Comparison of ENCODE assay signal across 7 cellular contexts in the genomic region with DNA sequence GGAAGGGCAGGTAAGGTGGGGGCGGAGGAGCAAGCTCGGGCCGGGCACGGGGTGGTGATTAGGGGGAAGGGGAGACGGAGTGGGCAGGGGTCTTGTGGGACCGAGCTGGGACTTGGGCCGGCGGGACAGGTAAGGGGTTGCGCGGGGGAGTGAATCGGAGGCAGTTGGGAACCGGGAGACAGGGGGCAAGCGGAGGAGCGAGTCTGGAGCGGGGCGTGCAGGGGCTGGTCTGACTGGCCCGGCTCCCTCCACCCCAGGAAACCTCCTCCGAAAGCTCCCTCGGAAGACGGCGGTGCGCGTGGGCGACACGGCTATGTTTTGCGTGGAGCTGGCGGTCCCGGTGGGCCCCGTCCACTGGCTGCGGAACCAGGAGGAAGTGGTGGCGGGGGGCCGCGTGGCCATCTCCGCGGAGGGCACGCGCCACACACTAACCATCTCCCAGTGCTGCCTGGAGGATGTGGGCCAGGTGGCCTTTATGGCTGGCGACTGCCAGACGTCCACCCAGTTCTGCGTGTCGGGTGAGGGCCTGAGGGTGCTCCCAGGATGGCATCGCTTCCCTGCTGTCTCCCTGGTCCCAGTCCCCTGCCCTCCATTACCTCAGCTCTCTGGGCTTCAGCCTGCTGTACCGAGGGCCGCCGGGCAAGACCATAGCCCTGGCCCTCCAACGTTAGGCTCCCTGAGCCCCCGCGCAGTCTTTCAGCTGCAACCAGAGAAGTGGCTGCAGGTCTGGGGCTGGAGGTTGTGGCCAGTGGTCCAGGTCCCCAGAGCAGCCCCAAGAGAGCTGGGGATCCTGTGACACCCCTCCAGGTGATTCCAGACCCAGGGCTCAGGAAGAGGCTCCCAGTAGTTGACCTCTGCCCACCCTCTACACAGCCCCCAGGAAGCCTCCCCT. TPM values are rescaled to one million over a fixed set of nuclear protein-coding genes. Genes with fewer than 3 reads are reported as not detected.
A peak's percentile ranks its signal among the peaks of the same experiment; 100 is the strongest.
DNase-seq lines count a peak whose midpoint lies in the region; ATAC-seq and TF ChIP-seq lines count a peak whose summit lies in the region.

No MANE protein-coding gene starts in this region.

- H3K27me3 ChIP-seq in hepatocyte, result no peaks in the 10 kb centered on the region

- no peaks in the 10 kb centered on the region for H3K9me2 ChIP-seq in hepatocyte (replicated peaks; ENCODE audit: insufficient read depth)

- DNase-seq in activated CD8-positive, alpha-beta T cell treated with anti-CD3 and anti-CD28 coated beads, Interleukin-2, amount 10 ng/mL, durations not matched to agents 7 days and 5 days, result peak; percentile 19
- DNase-seq in hepatocyte (ENCODE audit: low spot score) (no peak), DMS 273 (lab: John Stamatoyannopoulos, UW; ENCODE audit: unreplicated experiment) (no peak), glomerular visceral epithelial cell (ENCODE audit: extremely low spot score) (no peak)

- peak overlapping the region; percentile 98 for H3K4me2 ChIP-seq in hepatocyte

- H3K36me3 Mint-ChIP-seq in activated CD8-positive, alpha-beta T cell treated with anti-CD3 and anti-CD28 coated beads, Interleukin-2, amount 10 ng/mL, durations not matched to agents 7 days and 5 days (ENCODE audit: low read depth), result no peaks in the 10 kb centered on the region
- no peaks in the 10 kb centered on the region for H3K36me3 Mint-ChIP-seq in stimulated activated memory B cell treated with anti-CD40 and anti-IgM and Interleukin-4, amounts not matched to agents 10 μg/mL and 1 μg/mL and 100 μg/mL, for 72 hours

- H3K4me1 ChIP-seq in HEK293 (ENCODE audit: control insufficient read depth, insufficient read depth, low read length) (no peaks in the 10 kb centered on the region; the same call in 1 of the 2 replicates), hepatocyte (ENCODE audit: insufficient read depth) (peaks cover 14% of the 10 kb centered on the region)

- H3K27ac Mint-ChIP-seq in activated CD8-positive, alpha-beta T cell treated with anti-CD3 and anti-CD28 coated beads, Interleukin-2, amount 10 ng/mL, durations not matched to agents 7 days and 5 days, result no peak overlapping the region
- H3K27ac Mint-ChIP-seq in stimulated activated memory B cell treated with anti-CD40 and anti-IgM and Interleukin-4, amounts not matched to agents 10 μg/mL and 1 μg/mL and 100 μg/mL, for 72 hours, result peak overlapping the region; percentile 68

- H3K9me3 ChIP-seq in HEK293 (ENCODE audit: control insufficient read depth, insufficient read depth, low read depth, low read length) (no peaks in the 10 kb centered on the region), hepatocyte (ENCODE audit: low read depth) (no peaks in the 10 kb centered on the region)

- H3K4me3 ChIP-seq in HEK293 (ENCODE audit: low read depth, low read length), result peak overlapping the region; percentile 32
- H3K4me3 ChIP-seq in hepatocyte, result peak overlapping the region; percentile 45

- H3K9me3 Mint-ChIP-seq in activated CD8-positive, alpha-beta T cell treated with anti-CD3 and anti-CD28 coated beads, Interleukin-2, amount 10 ng/mL, durations not matched to agents 7 days and 5 days (ENCODE audit: insufficient read depth), result no peaks in the 10 kb centered on the region
- H3K9me3 Mint-ChIP-seq in stimulated activated memory B cell treated with anti-CD40 and anti-IgM and Interleukin-4, amounts not matched to agents 10 μg/mL and 1 μg/mL and 100 μg/mL, for 72 hours, result no peaks in the 10 kb centered on the region

- peak overlapping the region; percentile 67 for H3K4me3 Mint-ChIP-seq in activated CD8-positive, alpha-beta T cell treated with anti-CD3 and anti-CD28 coated beads, Interleukin-2, amount 10 ng/mL, durations not matched to agents 7 days and 5 days
- peak overlapping the region; percentile 66 for H3K4me3 Mint-ChIP-seq in stimulated activated memory B cell treated with anti-CD40 and anti-IgM and Interleukin-4, amounts not matched to agents 10 μg/mL and 1 μg/mL and 100 μg/mL, for 72 hours

- no peak for ATAC-seq in activated CD8-positive, alpha-beta T cell treated with anti-CD3 and anti-CD28 coated beads, Interleukin-2, amount 10 ng/mL, durations not matched to agents 7 days and 5 days
- no peak for ATAC-seq in stimulated activated memory B cell treated with anti-CD40 and anti-IgM and Interleukin-4, amounts not matched to agents 10 μg/mL and 1 μg/mL and 100 μg/mL, for 72 hours
- no peak for ATAC-seq in HG02678 (IDR thresholded peaks at IDR 0.05; ENCODE audit: unreplicated experiment)

- CTCF ChIA-PET in HEK293 (lab: Yijun Ruan, JAX), result interaction anchor here (0.5 to 1.7 kb wide), 10 partner anchors 9 to 150 kb away, joined by 3 to 15 read pairs (median 4); a partner anchor contains a TSS
- CTCF ChIA-PET in activated CD8-positive, alpha-beta T cell treated with anti-CD3 and anti-CD28 coated beads, Interleukin-2, amount 10 ng/mL, durations not matched to agents 7 days and 5 days (lab: Charles Lee), result interaction anchor here (0.7 to 1.1 kb wide), 4 partner anchors 10 to 283 kb away, joined by 3 read pairs; no protein-coding TSS in a partner anchor

- no peak overlapping the region for H3K27ac ChIP-seq in HEK293 (ENCODE audit: extremely low read depth, low read depth, low read length)
- H3K27ac ChIP-seq in hepatocyte, result no peak overlapping the region

- H3K27me3 Mint-ChIP-seq in activated CD8-positive, alpha-beta T cell treated with anti-CD3 and anti-CD28 coated beads, Interleukin-2, amount 10 ng/mL, durations not matched to agents 7 days and 5 days (ENCODE audit: low read depth), result no peaks in the 10 kb centered on the region
- peaks cover 12% of the 10 kb centered on the region for H3K27me3 Mint-ChIP-seq in stimulated activated memory B cell treated with anti-CD40 and anti-IgM and Interleukin-4, amounts not matched to agents 10 μg/mL and 1 μg/mL and 100 μg/mL, for 72 hours

- WGBS in hepatocyte (ENCODE audit: low lambda C conversion rate, missing lambda C conversion rate), result 47% methylated on average over 33 of the region's 48 CpGs

- H4K20me1 ChIP-seq in hepatocyte (ENCODE audit: insufficient read depth, poor library complexity, severe bottlenecking), result no peaks in the 10 kb centered on the region

- no peaks in the 10 kb centered on the region for H3K79me2 ChIP-seq in hepatocyte

- H2AFZ ChIP-seq in hepatocyte, result no peak overlapping the region

- POLR2A ChIA-PET in HEK293 (lab: Yijun Ruan, JAX), result interaction anchor here (0.9 to 2.9 kb wide), 6 partner anchors 20 to 243 kb away, joined by 3 to 17 read pairs (median 3); a partner anchor contains a TSS
- POLR2A ChIA-PET in activated CD8-positive, alpha-beta T cell treated with anti-CD3 and anti-CD28 coated beads, Interleukin-2, amount 10 ng/mL, durations not matched to agents 7 days and 5 days (lab: Charles Lee), result interaction anchor here (1.5 to 1.8 kb wide), 2 partner anchors 49 to 74 kb away, joined by 3 to 6 read pairs; a partner anchor contains a TSS

- peaks cover 3 to 10% of the 10 kb centered on the region in 2 experiments; a peak in 2 of 3 replicates for H3K36me3 ChIP-seq in HEK293 (ENCODE audit: control insufficient read depth in 2 of 2, insufficient read depth in 1 of 2, low read length in 2 of 2)
- H3K36me3 ChIP-seq in hepatocyte (replicated peaks; ENCODE audit: insufficient read depth, low read depth), result no peaks in the 10 kb centered on the region

- TF ChIP-seq CTCF in HEK293 (tag by site-specific recombination; IDR thresholded peaks at IDR 0.05) (no peak), hepatocyte (IDR thresholded peaks at IDR 0.05; ENCODE audit: poor library complexity) (no peak)

- H3K4me1 Mint-ChIP-seq in activated CD8-positive, alpha-beta T cell treated with anti-CD3 and anti-CD28 coated beads, Interleukin-2, amount 10 ng/mL, durations not matched to agents 7 days and 5 days (ENCODE audit: low read depth), result peaks cover 6% of the 10 kb centered on the region
- H3K4me1 Mint-ChIP-seq in stimulated activated memory B cell treated with anti-CD40 and anti-IgM and Interleukin-4, amounts not matched to agents 10 μg/mL and 1 μg/mL and 100 μg/mL, for 72 hours, result peaks cover 12% of the 10 kb centered on the region

TF ChIP-seq in HEK293, 187 proteins besides CTCF, POLR2A, EP300 and RAD21 (continues in another document):
- no peak for TF ChIP-seq ZNF121 (tag by site-specific recombination; IDR thresholded peaks at IDR 0.05)
- TF ChIP-seq ZNF600 (tag by site-specific recombination; IDR thresholded peaks at IDR 0.05), result 0 out of 2 replicates have a peak, but pooled peaks have one; percentile 10
- no peak for TF ChIP-seq KLF8 (tag by site-specific recombination; IDR thresholded peaks at IDR 0.05)
- TF ChIP-seq ZNF324 (tag by site-specific recombination; IDR thresholded peaks at IDR 0.05), result no peak
- TF ChIP-seq, protein P1, sequence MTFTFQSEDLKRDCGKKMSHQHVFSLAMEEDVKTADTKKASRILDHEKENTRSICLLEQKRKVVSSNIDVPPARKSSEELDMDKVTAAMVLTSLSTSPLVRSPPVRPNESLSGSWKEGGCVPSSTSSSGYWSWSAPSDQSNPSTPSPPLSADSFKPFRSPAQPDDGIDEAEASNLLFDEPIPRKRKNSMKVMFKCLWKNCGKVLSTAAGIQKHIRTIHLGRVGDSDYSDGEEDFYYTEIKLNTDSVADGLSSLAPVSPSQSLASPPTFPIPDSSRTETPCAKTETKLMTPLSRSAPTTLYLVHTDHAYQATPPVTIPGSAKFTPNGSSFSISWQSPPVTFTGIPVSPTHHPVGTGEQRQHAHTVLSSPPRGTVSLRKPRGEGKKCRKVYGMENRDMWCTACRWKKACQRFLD (tag by site-specific recombination; IDR thresholded peaks at IDR 0.05), result no peak
- TF ChIP-seq ZNF707 (tag by site-specific recombination; IDR thresholded peaks at IDR 0.05), result no peak
- no peak for TF ChIP-seq ZBTB20 (tag by site-specific recombination; IDR thresholded peaks at IDR 0.05)
- TF ChIP-seq ZNF596 (tag by site-specific recombination; IDR thresholded peaks at IDR 0.05), result no peak
- TF ChIP-seq TCF7L2 (IDR thresholded peaks at IDR 0.05; ENCODE audit: borderline replicate concordance, low read depth, low read length), result no peak
- 0 out of 2 replicates have a peak, but pooled peaks have one; percentile 25 for TF ChIP-seq ZNF792 (tag by site-specific recombination; IDR thresholded peaks at IDR 0.05)
- no peak for TF ChIP-seq ZNF747 (tag by site-specific recombination; IDR thresholded peaks at IDR 0.05)

RNA-seq across cellular contexts. Expression of a gene that starts 6.3 kb away (rescaled TPM):
- total RNA-seq in activated CD8-positive, alpha-beta T cell treated with anti-CD3 and anti-CD28 coated beads, Interleukin-2, amount 10 ng/mL, durations not matched to agents 7 days and 5 days, result 10 to 100 TPM; 12.3 to 14.4 TPM
- 11.2 and 22.4 TPM in 2 replicates for total RNA-seq in hepatocyte
- polyA plus RNA-seq in hepatocyte, result 15.0 and 20.6 TPM in 2 replicates

RNA-seq across cellular contexts. Expression of a gene that starts 48.6 kb away (rescaled TPM):
- total RNA-seq in activated CD8-positive, alpha-beta T cell treated with anti-CD3 and anti-CD28 coated beads, Interleukin-2, amount 10 ng/mL, durations not matched to agents 7 days and 5 days, result 1 to 10 TPM; 7.5 to 8.9 TPM
- 5.0 and 5.7 TPM in 2 replicates for total RNA-seq in hepatocyte
- polyA plus RNA-seq in hepatocyte, result 4.7 and 5.6 TPM in 2 replicates
